Comparison of ENCODE assay signal across 24 cellular contexts in genomic region chrX:9747644-9748043, GRCh38. TPM values are rescaled to one million over a fixed set of nuclear protein-coding genes. Genes with fewer than 3 reads are reported as not detected.
"Had no signal": no experiment of that assay in that cellular context is flagged by ENCODE, and none has a peak within 500 bp of the region (broad histone marks: within the 10 kb centered on the region; RNA-seq: fewer than 3 reads in every experiment).

No MANE protein-coding gene starts in this region.

- H3K4me1 ChIP-seq: esophagus squamous epithelium, gastrocnemius medialis, psoas muscle, sigmoid colon, spleen, tibial nerve, upper lobe of right lung, uterus had no signal

- H3K27me3 ChIP-seq: esophagus squamous epithelium, gastrocnemius medialis, sigmoid colon, tibial nerve, upper lobe of right lung, uterus had no signal

- H3K36me3 ChIP-seq: esophagus squamous epithelium, gastrocnemius medialis, neutrophil, sigmoid colon, spleen, thoracic aorta, tibial nerve, upper lobe of right lung, uterus had no signal

- H3K27ac ChIP-seq: coronary artery, esophagus squamous epithelium, gastrocnemius medialis, neutrophil, psoas muscle, sigmoid colon, spleen, thoracic aorta, tibial nerve, upper lobe of right lung, uterus had no signal

- H3K27ac Mint-ChIP-seq: memory B cell; naive thymus-derived CD4-positive, alpha-beta T cell; nephron progenitor cell; stimulated activated memory B cell treated with anti-CD40 and anti-IgM and Interleukin-4, amounts not matched to agents 10 μg/mL and 1 μg/mL and 100 μg/mL, for 72 hours had no signal

- H3K9me3 ChIP-seq: gastrocnemius medialis, neutrophil, psoas muscle, thoracic aorta, tibial nerve, upper lobe of right lung, uterus had no signal

- DNase-seq: effector memory CD4-positive, alpha-beta T cell; erythroblast; esophagus squamous epithelium; gastrocnemius medialis; head of caudate nucleus; midbrain; naive thymus-derived CD4-positive, alpha-beta T cell; nephron progenitor cell; psoas muscle; right cardiac atrium; sigmoid colon; spleen; stimulated activated CD4-positive, alpha-beta T cell treated with anti-CD3 and anti-CD28 coated beads, Interleukin-4, amount 100 ng/mL, for 4 hours; stimulated activated naive CD8-positive, alpha-beta T cell treated with anti-CD3 and anti-CD28 coated beads, Interleukin-15, Interleukin-2, amounts not matched to agents 100 U/mL and 50 U/mL, for 24 hours; upper lobe of right lung; uterus had no signal

- ATAC-seq: gastrocnemius medialis; naive thymus-derived CD4-positive, alpha-beta T cell; psoas muscle; right cardiac atrium; stimulated activated memory B cell treated with anti-CD40 and anti-IgM and Interleukin-4, amounts not matched to agents 10 μg/mL and 1 μg/mL and 100 μg/mL, for 72 hours; stimulated activated naive CD8-positive, alpha-beta T cell treated with anti-CD3 and anti-CD28 coated beads, Interleukin-15, Interleukin-2, amounts not matched to agents 100 U/mL and 50 U/mL, for 24 hours; upper lobe of right lung had no signal

- H3K4me3 Mint-ChIP-seq: memory B cell; naive thymus-derived CD4-positive, alpha-beta T cell; nephron progenitor cell; stimulated activated memory B cell treated with anti-CD40 and anti-IgM and Interleukin-4, amounts not matched to agents 10 μg/mL and 1 μg/mL and 100 μg/mL, for 72 hours had no signal

- H3K4me3 ChIP-seq: coronary artery, esophagus squamous epithelium, gastrocnemius medialis, lung, psoas muscle, sigmoid colon, spleen, thoracic aorta, tibial nerve, upper lobe of right lung, uterus had no signal

- FAIRE-seq: keratinocyte had no signal

RNA-seq across cellular contexts. Expression of gene GPR143, which starts 18.0 kb away (rescaled TPM):
- total RNA-seq: gastrocnemius medialis; naive thymus-derived CD4-positive, alpha-beta T cell; psoas muscle; sigmoid colon; spleen had no signal

RNA-seq across cellular contexts. Expression of gene SHROOM2, which starts 38.6 kb away (rescaled TPM):
- total RNA-seq: naive thymus-derived CD4-positive, alpha-beta T cell had no signal
- polyA plus RNA-seq: naive thymus-derived CD4-positive, alpha-beta T cell had no signal
